ENCODE assay signal across 21 cellular contexts in the genomic region with DNA sequence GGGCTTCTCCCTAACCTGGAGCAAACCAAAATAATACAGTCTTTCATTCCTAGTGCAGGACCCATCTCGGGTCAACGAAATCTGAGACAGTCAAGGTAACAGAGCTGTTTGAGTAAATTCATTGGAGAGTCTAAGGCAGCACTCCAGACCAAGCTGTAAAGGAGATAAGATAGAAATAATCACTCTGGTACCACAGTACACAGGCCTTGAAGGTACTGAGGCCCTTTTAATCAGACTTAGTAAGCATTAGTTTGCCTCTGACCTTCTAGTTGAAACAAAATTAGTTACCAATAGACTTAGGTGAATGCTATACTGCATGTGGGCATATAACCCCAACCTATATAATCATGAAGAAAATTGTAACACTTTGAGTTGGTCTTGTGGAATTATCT. TPM values are rescaled to one million over a fixed set of nuclear protein-coding genes. Genes with fewer than 3 reads are reported as not detected.
DNase-seq lines count a peak whose midpoint lies in the region; ATAC-seq, FAIRE-seq and TF ChIP-seq lines count a peak whose summit lies in the region.
"Had no signal": no experiment of that assay in that cellular context is flagged by ENCODE, and none has a peak within 500 bp of the region (broad histone marks: within the 10 kb centered on the region; RNA-seq: fewer than 3 reads in every experiment).

No MANE protein-coding gene starts in this region.

- H3K27ac Mint-ChIP-seq in astrocyte (ENCODE audit: unreplicated experiment) (peak overlapping the region; percentile 87), type B pancreatic cell (peak overlapping the region; percentile 52)
- H3K27ac Mint-ChIP-seq: activated CD4-positive, alpha-beta T cell treated with anti-CD3 and anti-CD28 coated beads for 36 hours; activated T-cell treated with anti-CD3 and anti-CD28 coated beads, Interleukin-2, amount 50 U/mL, for 24 hours had no signal

- H3K36me3 Mint-ChIP-seq in astrocyte (ENCODE audit: low read depth, unreplicated experiment) (no peaks in the 10 kb centered on the region), type B pancreatic cell (no peaks in the 10 kb centered on the region)
- H3K36me3 Mint-ChIP-seq: immature natural killer cell, T-cell had no signal

- no peaks in the 10 kb centered on the region for H3K79me1 ChIP-seq in mesenchymal stem cell (replicated peaks; ENCODE audit: low read length, poor library complexity, severe bottlenecking)

- H3K9me3 Mint-ChIP-seq in astrocyte (ENCODE audit: unreplicated experiment) (peaks cover 3% of the 10 kb centered on the region), type B pancreatic cell (no peaks in the 10 kb centered on the region)

- H4K91ac ChIP-seq in mesenchymal stem cell (ENCODE audit: low read length): no peak overlapping the region

- DNase-seq in left ventricle myocardium superior (no peak), right atrium auricular region (ENCODE audit: low spot score) (no peak), astrocyte (ENCODE audit: low read depth) (no peak), mesenchymal stem cell (no peak), type B pancreatic cell (ENCODE audit: extremely low spot score, unreplicated experiment) (no peak), NCI-H2227 treated with DMSO at 0.1 percent for 48 hours (lab: John Stamatoyannopoulos, UW) (no peak), SKM-1 treated with dmso at 0.1 percent for 144 hours (lab: John Stamatoyannopoulos, UW; ENCODE audit: unreplicated experiment) (no peak)
- DNase-seq: activated CD4-positive, alpha-beta T cell treated with anti-CD3 and anti-CD28 coated beads for 36 hours; activated CD8-positive, alpha-beta memory T cell treated with anti-CD3 and anti-CD28 coated beads for 24 hours; activated T-cell treated with anti-CD3 and anti-CD28 coated beads, Interleukin-2, amount 50 U/mL, for 24 hours; adrenal gland; CD4-positive, CD25-positive, alpha-beta regulatory T cell; immature natural killer cell; NCI-H1436 treated with DMSO at 0.1 percent for 48 hours; stimulated activated CD4-positive, alpha-beta T cell treated with anti-CD3 and anti-CD28 coated beads, Interleukin-12 subunit alpha, Interleukin-12 subunit beta, amount 100 ng/mL, for 4 hours; T-cell had no signal

- H3K9ac ChIP-seq in astrocyte (ENCODE audit: low read length) (no peak overlapping the region), mesenchymal stem cell (ENCODE audit: low read length) (no peak overlapping the region)

- no peak overlapping the region for H2BK15ac ChIP-seq in mesenchymal stem cell (ENCODE audit: low read depth, poor library complexity, severe bottlenecking)

- no peaks in the 10 kb centered on the region for H3K79me2 ChIP-seq in astrocyte (ENCODE audit: insufficient read depth, low read length)

- H3K14ac ChIP-seq in mesenchymal stem cell (ENCODE audit: low read length in 2 of 2): no peak overlapping the region

- H3K36me3 ChIP-seq in right atrium auricular region (no peaks in the 10 kb centered on the region), astrocyte (ENCODE audit: insufficient read depth, low read length) (no peaks in the 10 kb centered on the region), mesenchymal stem cell (ENCODE audit: control insufficient read depth in 1 of 2, insufficient read depth in 2 of 2, low read depth in 1 of 2, low read length in 2 of 2) (no peaks in the 10 kb centered on the region)
- H3K36me3 ChIP-seq: adrenal gland, HAP-1, neutrophil had no signal

- FAIRE-seq in astrocyte (lab: Jason Lieb, UNC): no peak
- FAIRE-seq: TTC549 had no signal

- H2BK5ac ChIP-seq in mesenchymal stem cell (ENCODE audit: low read depth, low read length, poor library complexity, severe bottlenecking): no peak overlapping the region

- H3K4me2 ChIP-seq in astrocyte (ENCODE audit: low read length): no peak overlapping the region
- no peak overlapping the region for H3K4me2 ChIP-seq in mesenchymal stem cell (ENCODE audit: low read length, poor library complexity, severe bottlenecking)

- H3K4me1 Mint-ChIP-seq in astrocyte (ENCODE audit: low read depth, unreplicated experiment): peaks cover 7% of the 10 kb centered on the region
- peaks cover 9% of the 10 kb centered on the region for H3K4me1 Mint-ChIP-seq in type B pancreatic cell (ENCODE audit: unreplicated experiment)

- H3K9me3 ChIP-seq in right atrium auricular region (no peaks in the 10 kb centered on the region), astrocyte (ENCODE audit: insufficient read depth, low read depth, low read length) (no peaks in the 10 kb centered on the region), mesenchymal stem cell (ENCODE audit: control insufficient read depth, low read length) (no peaks in the 10 kb centered on the region)
- H3K9me3 ChIP-seq: adrenal gland, HAP-1, neutrophil had no signal

- H2AFZ ChIP-seq in astrocyte (ENCODE audit: low read depth, low read length) (no peak overlapping the region), mesenchymal stem cell (ENCODE audit: low read depth, low read length) (no peak overlapping the region)

- no peak overlapping the region for H4K8ac ChIP-seq in mesenchymal stem cell (ENCODE audit: low read length)

- H2BK12ac ChIP-seq in mesenchymal stem cell (ENCODE audit: low read length in 2 of 2): no peak overlapping the region

- no peak overlapping the region for H3K4me3 ChIP-seq in right atrium auricular region
- H3K4me3 ChIP-seq in astrocyte (ENCODE audit: insufficient read depth, low read depth, low read length): no peak overlapping the region
- H3K4me3 ChIP-seq in mesenchymal stem cell (ENCODE audit: insufficient read depth in 1 of 2, low read depth in 1 of 2, low read length in 2 of 2): no peak overlapping the region
- H3K4me3 ChIP-seq: adrenal gland, HAP-1 had no signal

- H3K4me3 Mint-ChIP-seq in astrocyte (ENCODE audit: unreplicated experiment) (no peak overlapping the region), type B pancreatic cell (no peak overlapping the region)
- H3K4me3 Mint-ChIP-seq: activated CD4-positive, alpha-beta T cell treated with anti-CD3 and anti-CD28 coated beads for 36 hours; activated T-cell treated with anti-CD3 and anti-CD28 coated beads, Interleukin-2, amount 50 U/mL, for 24 hours; immature natural killer cell; T-cell had no signal

- no peak overlapping the region for H2BK120ac ChIP-seq in mesenchymal stem cell (ENCODE audit: low read depth, low read length)

- H2AK5ac ChIP-seq in mesenchymal stem cell (ENCODE audit: low read length, severe bottlenecking): no peak overlapping the region

- WGBS in mesenchymal stem cell: 25% methylated on average over 2 of the region's 2 CpGs

- H3K23ac ChIP-seq in mesenchymal stem cell (ENCODE audit: low read length in 2 of 2): no peak overlapping the region

- no peak overlapping the region for H3K18ac ChIP-seq in mesenchymal stem cell (ENCODE audit: low read depth in 1 of 2, low read length in 2 of 2)

- H3K4me1 ChIP-seq in right atrium auricular region (no peaks in the 10 kb centered on the region), astrocyte (ENCODE audit: insufficient read depth, low read length) (peaks cover 4% of the 10 kb centered on the region), mesenchymal stem cell (ENCODE audit: control insufficient read depth, insufficient read depth, low read depth, low read length) (no peaks in the 10 kb centered on the region)
- H3K4me1 ChIP-seq: adrenal gland, HAP-1 had no signal

- no peaks in the 10 kb centered on the region for H4K20me1 ChIP-seq in astrocyte (ENCODE audit: insufficient read depth, low read length)

- H3K27me3 Mint-ChIP-seq in astrocyte (ENCODE audit: low read depth, unreplicated experiment) (no peaks in the 10 kb centered on the region), type B pancreatic cell (no peaks in the 10 kb centered on the region)
- H3K27me3 Mint-ChIP-seq: activated CD4-positive, alpha-beta T cell treated with anti-CD3 and anti-CD28 coated beads for 36 hours; activated T-cell treated with anti-CD3 and anti-CD28 coated beads, Interleukin-2, amount 50 U/mL, for 24 hours; CD4-positive, CD25-positive, alpha-beta regulatory T cell; T-cell had no signal

- H3K27me3 ChIP-seq in right atrium auricular region: no peaks in the 10 kb centered on the region
- no peaks in the 10 kb centered on the region for H3K27me3 ChIP-seq in astrocyte (ENCODE audit: insufficient read depth, low read length)
- H3K27me3 ChIP-seq in mesenchymal stem cell (ENCODE audit: control insufficient read depth in 1 of 2, insufficient read depth in 1 of 2, low read length in 2 of 2): no peaks in the 10 kb centered on the region
- H3K27me3 ChIP-seq: adrenal gland, foreskin keratinocyte, neutrophil had no signal

- intact Hi-C loops in left ventricle myocardium superior (cut with micrococcal nuclease): no loop called here

- no peak overlapping the region for H3K4ac ChIP-seq in mesenchymal stem cell (ENCODE audit: low read depth in 1 of 2, low read length in 2 of 2)

- H3K27ac ChIP-seq in right atrium auricular region (no peak overlapping the region), astrocyte (ENCODE audit: low read depth, low read length) (peak overlapping the region; percentile 70), mesenchymal stem cell (ENCODE audit: low read length, poor library complexity, severe bottlenecking) (peak overlapping the region; percentile 21)
- H3K27ac ChIP-seq: adrenal gland, foreskin keratinocyte, neutrophil had no signal

- ATAC-seq in left ventricle myocardium superior: peak; percentile 51
- ATAC-seq in GM21737 (IDR thresholded peaks at IDR 0.05; ENCODE audit: unreplicated experiment): no peak
- ATAC-seq: T-cell had no signal

- no peak for TF ChIP-seq CTCF in right atrium auricular region (IDR thresholded peaks at IDR 0.05)
- no peak for TF ChIP-seq CTCF in astrocyte (IDR thresholded peaks at IDR 0.05; ENCODE audit: insufficient read depth, low read depth, low read length)
- no peak for TF ChIP-seq CTCF in type B pancreatic cell (conservative IDR thresholded peaks at IDR 0.05)

RNA-seq across cellular contexts. Expression of gene BICD1, which starts 54.4 kb away (rescaled TPM):
- total RNA-seq in left ventricle myocardium superior (4.5 TPM), right atrium auricular region (1 to 10 TPM; 3.3 to 6.6 TPM), astrocyte (28.5 and 28.7 TPM in 2 replicates), type B pancreatic cell (ENCODE audit: low replicate concordance) (37.7 and 74.3 TPM in 2 replicates)
- 12.2 TPM for polyA plus RNA-seq in mesenchymal stem cell (2013, experiment 1 of 2)
- 11.8 TPM for polyA plus RNA-seq in mesenchymal stem cell (2013, experiment 2 of 2)

Comparison
In these comparisons a context has a peak if more than half of its experiments do, and no peak if none do; other contexts are left out.
1. H3K27ac ChIP-seq: peak in astrocyte (single experiment) and mesenchymal stem cell (single experiment); none in right atrium auricular region (0 of 2).